In genomic region chr17:40330850-40331470, GRCh38 we compare ENCODE assay signal across 11 cellular contexts. TPM values are rescaled to one million over a fixed set of nuclear protein-coding genes. Genes with fewer than 3 reads are reported as not detected.
A peak's percentile ranks its signal among the peaks of the same experiment; 100 is the strongest.
DNase-seq lines count a peak whose midpoint lies in the region; ATAC-seq and TF ChIP-seq lines count a peak whose summit lies in the region.
"Had no signal": no experiment of that assay in that cellular context is flagged by ENCODE, and none has a peak within 500 bp of the region (broad histone marks: within the 10 kb centered on the region; RNA-seq: fewer than 3 reads in every experiment).

No MANE protein-coding gene starts in this region.

- peaks cover 0 to 14% of the 10 kb centered on the region in 2 donors for H3K36me3 ChIP-seq in left lung
- H3K36me3 ChIP-seq in stomach: peaks cover 0 to 8% (median 3%) of the 10 kb centered on the region in 4 donors
- H3K36me3 ChIP-seq in HAP-1 (replicated peaks): peaks cover 4% of the 10 kb centered on the region; the same call in 1 of the 2 replicates

- peak overlapping the region; percentile 86 to 100 for H3K27ac ChIP-seq in left lung
- H3K27ac ChIP-seq in stomach: peak overlapping the region; percentile 80 to 98 (median 90)

- TF ChIP-seq EP300 in stomach (IDR thresholded peaks at IDR 0.05): no peak

- peaks cover 43 to 63% (median 58%) of the 10 kb centered on the region in 3 donors for H3K4me1 Mint-ChIP-seq in IgD-negative memory B cell
- peaks cover 76% of the 10 kb centered on the region for H3K4me1 Mint-ChIP-seq in activated T-helper 2 cell treated with anti-CD3 and anti-CD28 coated beads, Interferon-gamma antibody, Interleukin-2, Interleukin-4, amounts not matched to agents 10 μg/mL and 5 μg/mL and 100 μg/mL, durations not matched to agents 14 hours and 24 hours and 36 hours (ENCODE audit: low read depth)

- in situ Hi-C loops in GM13976 (cut with MboI; ENCODE audit: low sequenced_read_pairs, unreplicated experiment): no loop called here
- in situ Hi-C loops in HAP-1 (cut with MboI; ENCODE audit: low sequenced_read_pairs): no loop called here

- TF ChIP-seq POLR2A in stomach (IDR thresholded peaks at IDR 0.05): no peak

- 68 to 88% (median 85%) methylated on average over 9 to 10 of the region's 10 CpGs for WGBS in stomach, 5 donors

- H3K4me3 Mint-ChIP-seq in IgD-negative memory B cell: peak overlapping the region; percentile 34 to 75 (median 66)
- peak overlapping the region; percentile 50 for H3K4me3 Mint-ChIP-seq in activated T-helper 2 cell treated with anti-CD3 and anti-CD28 coated beads, Interferon-gamma antibody, Interleukin-2, Interleukin-4, amounts not matched to agents 10 μg/mL and 5 μg/mL and 100 μg/mL, durations not matched to agents 14 hours and 24 hours and 36 hours (ENCODE audit: low read depth)

- H3K4me1 ChIP-seq in left lung (peaks cover 84 to 100% of the 10 kb centered on the region in 2 donors), stomach (peaks cover 89 to 100% (median 98%) of the 10 kb centered on the region in 4 donors), HAP-1 (no peaks in the 10 kb centered on the region)

- H3K27ac Mint-ChIP-seq in IgD-negative memory B cell: peak overlapping the region; percentile 88 to 100 (median 90)
- H3K27ac Mint-ChIP-seq in activated T-helper 2 cell treated with anti-CD3 and anti-CD28 coated beads, Interferon-gamma antibody, Interleukin-2, Interleukin-4, amounts not matched to agents 10 μg/mL and 5 μg/mL and 100 μg/mL, durations not matched to agents 14 hours and 24 hours and 36 hours: peak overlapping the region; percentile 74

- H3K36me3 Mint-ChIP-seq in IgD-negative memory B cell: peaks cover 3% of the 10 kb centered on the region
- H3K36me3 Mint-ChIP-seq in activated T-helper 2 cell treated with anti-CD3 and anti-CD28 coated beads, Interferon-gamma antibody, Interleukin-2, Interleukin-4, amounts not matched to agents 10 μg/mL and 5 μg/mL and 100 μg/mL, durations not matched to agents 14 hours and 24 hours and 36 hours (ENCODE audit: low read depth): peaks cover 49% of the 10 kb centered on the region

- no peaks in the 10 kb centered on the region for H3K9me3 Mint-ChIP-seq in IgD-negative memory B cell
- H3K9me3 Mint-ChIP-seq in activated T-helper 2 cell treated with anti-CD3 and anti-CD28 coated beads, Interferon-gamma antibody, Interleukin-2, Interleukin-4, amounts not matched to agents 10 μg/mL and 5 μg/mL and 100 μg/mL, durations not matched to agents 14 hours and 24 hours and 36 hours: no peaks in the 10 kb centered on the region

- no peak for TF ChIP-seq CTCF in left lung (IDR thresholded peaks at IDR 0.05)
- no peak for TF ChIP-seq CTCF in stomach (IDR thresholded peaks at IDR 0.05)
- no peak for TF ChIP-seq CTCF in GM13976 (IDR thresholded peaks at IDR 0.05; ENCODE audit: borderline replicate concordance, control extremely low read depth, extremely low read depth, insufficient read depth, missing control alignments)

- H3K27me3 ChIP-seq in left lung (no peaks in the 10 kb centered on the region), stomach (no peaks in the 10 kb centered on the region), HAP-1 (ENCODE audit: low read depth) (no peaks in the 10 kb centered on the region)
- H3K27me3 ChIP-seq: MG63 had no signal

- H3K9me3 ChIP-seq in left lung: no peaks in the 10 kb centered on the region
- H3K9me3 ChIP-seq in stomach: no peaks in the 10 kb centered on the region
- no peaks in the 10 kb centered on the region for H3K9me3 ChIP-seq in HAP-1
- H3K9me3 ChIP-seq: MG63 had no signal

- H3K27me3 Mint-ChIP-seq in IgD-negative memory B cell: no peaks in the 10 kb centered on the region
- no peaks in the 10 kb centered on the region for H3K27me3 Mint-ChIP-seq in activated T-helper 2 cell treated with anti-CD3 and anti-CD28 coated beads, Interferon-gamma antibody, Interleukin-2, Interleukin-4, amounts not matched to agents 10 μg/mL and 5 μg/mL and 100 μg/mL, durations not matched to agents 14 hours and 24 hours and 36 hours (ENCODE audit: low read depth)

- intact Hi-C loops in activated T-helper 2 cell treated with anti-CD3 and anti-CD28 coated beads, Interferon-gamma antibody, Interleukin-2, Interleukin-4, amounts not matched to agents 10 μg/mL and 5 μg/mL and 100 μg/mL, durations not matched to agents 14 hours and 24 hours and 36 hours (cut with micrococcal nuclease): no loop called here
- intact Hi-C loops in left lung (cut with DNase I): no loop called here
- intact Hi-C loops in stomach (cut with DNase I; ENCODE audit: low total_unique reads): no loop called here

- H3K4me3 ChIP-seq in left lung (peak overlapping the region in 1 of 2 donors; percentile 36), stomach (peak overlapping the region in 2 of 4 donors; percentile 26 to 32), HAP-1 (no peak overlapping the region)
- H3K4me3 ChIP-seq: MG63 had no signal

- no peak for ATAC-seq in left lung
- ATAC-seq: activated CD4-positive, CD25-positive, alpha-beta regulatory T cell treated with anti-CD3 and anti-CD28 coated beads, Interleukin-2, amount 50 U/mL, for 24 hours had no signal

- no peak for DNase-seq in activated T-helper 2 cell treated with anti-CD3 and anti-CD28 coated beads, Interferon-gamma antibody, Interleukin-2, Interleukin-4, amounts not matched to agents 10 μg/mL and 5 μg/mL and 100 μg/mL, durations not matched to agents 14 hours and 24 hours and 36 hours (ENCODE audit: low spot score)
- peak in 1 of 2 donors; percentile 73 for DNase-seq in left lung
- no peak for DNase-seq in stomach
- DNase-seq in GM13976 (ENCODE audit: low spot score): no peak
- no peak for DNase-seq in NCI-H524 (lab: John Stamatoyannopoulos, UW)
- no peak for DNase-seq in HAP-1 (ENCODE audit: low spot score in 2 of 2)
- DNase-seq: central memory CD4-positive, alpha-beta T cell; glutamatergic neuron had no signal

RNA-seq across cellular contexts. Expression of gene RARA, which starts 22.0 kb away (rescaled TPM):
- polyA plus RNA-seq in IgD-negative memory B cell (13.7 TPM), stomach (10 to 100 TPM; 11.2 to 20.0 (median 17.1) TPM)
- 30.4 and 35.1 TPM in 2 replicates for total RNA-seq in activated T-helper 2 cell treated with anti-CD3 and anti-CD28 coated beads, Interferon-gamma antibody, Interleukin-2, Interleukin-4, amounts not matched to agents 10 μg/mL and 5 μg/mL and 100 μg/mL, durations not matched to agents 14 hours and 24 hours and 36 hours
- total RNA-seq in left lung (10 to 100 TPM; 54.7 to 62.6 TPM), stomach (10 to 100 TPM; 14.3 to 40.8 (median 24.6) TPM)

RNA-seq across cellular contexts. Expression of gene GJD3, which starts 33.6 kb away (rescaled TPM):
- polyA plus RNA-seq in IgD-negative memory B cell: not detected
- 0.48 TPM in 1 of 2 replicates, not detected in the other for total RNA-seq in activated T-helper 2 cell treated with anti-CD3 and anti-CD28 coated beads, Interferon-gamma antibody, Interleukin-2, Interleukin-4, amounts not matched to agents 10 μg/mL and 5 μg/mL and 100 μg/mL, durations not matched to agents 14 hours and 24 hours and 36 hours
- total RNA-seq in left lung: 1 to 10 TPM; 3.0 to 3.6 TPM
- total RNA-seq in stomach: 1 to 10 TPM in 1 of 5 donors, under 1 TPM in 1, not detected in 3; 0.55 to 1.2 TPM
- not detected for polyA plus RNA-seq in stomach

RNA-seq across cellular contexts. Expression of gene CDC6, which starts 43.3 kb away (rescaled TPM):
- polyA plus RNA-seq in IgD-negative memory B cell (0.93 TPM), stomach (1 to 10 TPM; 1.1 to 4.0 (median 3.1) TPM)
- 126 and 133 TPM in 2 replicates for total RNA-seq in activated T-helper 2 cell treated with anti-CD3 and anti-CD28 coated beads, Interferon-gamma antibody, Interleukin-2, Interleukin-4, amounts not matched to agents 10 μg/mL and 5 μg/mL and 100 μg/mL, durations not matched to agents 14 hours and 24 hours and 36 hours
- total RNA-seq in left lung (10 to 100 TPM; 12.8 to 24.1 TPM), stomach (1 to 10 TPM in 4 of 5 donors, not detected in 1; 1.4 to 9.8 (median 4.5) TPM)
